Comparison of ENCODE assay signal across 8 cellular contexts in genomic region chr17:49495842-49496182, GRCh38. TPM values are rescaled to one million over a fixed set of nuclear protein-coding genes. Genes with fewer than 3 reads are reported as not detected.
A peak's percentile ranks its signal among the peaks of the same experiment; 100 is the strongest.
DNase-seq lines count a peak whose midpoint lies in the region; ATAC-seq and TF ChIP-seq lines count a peak whose summit lies in the region.

No MANE protein-coding gene starts in this region.

- H3K4me3 ChIP-seq in GM12865 (ENCODE audit: low read depth, low read length): peak overlapping the region; percentile 36
- peak overlapping the region; percentile 54 for H3K4me3 ChIP-seq in rectal smooth muscle tissue (ENCODE audit: low read length)

- H3K36me3 Mint-ChIP-seq in T-helper 17 cell (ENCODE audit: low read depth): peaks cover 5% of the 10 kb centered on the region

- no peaks in the 10 kb centered on the region for H3K36me3 ChIP-seq in rectal smooth muscle tissue (ENCODE audit: control insufficient read depth, insufficient read depth, low read length)

- peaks cover 16% of the 10 kb centered on the region for H3K4me1 ChIP-seq in rectal smooth muscle tissue (ENCODE audit: control insufficient read depth, insufficient read depth, low read length)

- no peak overlapping the region for H3K27ac Mint-ChIP-seq in T-helper 17 cell

- H3K9ac ChIP-seq in rectal smooth muscle tissue (ENCODE audit: low read length): no peak overlapping the region

- TF ChIP-seq CTCF in GM12865 (IDR thresholded peaks at IDR 0.05; ENCODE audit: insufficient read depth, low read depth, low read length, missing control alignments): no peak

- peaks cover 29% of the 10 kb centered on the region for H3K4me1 Mint-ChIP-seq in T-helper 17 cell

- H3K27me3 ChIP-seq in rectal smooth muscle tissue (ENCODE audit: control insufficient read depth, insufficient read depth, low read length): peaks cover 15% of the 10 kb centered on the region

- H3K27me3 Mint-ChIP-seq in T-helper 17 cell: peaks cover 41% of the 10 kb centered on the region

- H3K27ac ChIP-seq in rectal smooth muscle tissue (ENCODE audit: low read depth, low read length): no peak overlapping the region

- H3K4me3 Mint-ChIP-seq in T-helper 17 cell: peak overlapping the region; percentile 90

- ATAC-seq in T-helper 17 cell (no peak), left cardiac atrium (peak; percentile 5 to 18), GM21526 (IDR thresholded peaks at IDR 0.05; ENCODE audit: low FRiP score, unreplicated experiment) (no peak), GM19351 (IDR thresholded peaks at IDR 0.05; ENCODE audit: unreplicated experiment) (no peak), GM21825 (IDR thresholded peaks at IDR 0.05; ENCODE audit: unreplicated experiment) (no peak)

- no peaks in the 10 kb centered on the region for H3K9me3 ChIP-seq in T-helper 17 cell (ENCODE audit: control insufficient read depth, low read length, poor library complexity, severe bottlenecking)

- no peak for DNase-seq in GM12865 (ENCODE audit: low read depth)
- DNase-seq in T-helper 17 cell: no peak
- DNase-seq in left cardiac atrium: no peak
- DNase-seq in NCI-H1436 treated with DMSO at 0.1 percent for 48 hours (lab: John Stamatoyannopoulos, UW): no peak

- intact Hi-C loops in left cardiac atrium (cut with DNase I): loop anchor here in 1 of 2 donors (1.0 kb wide), 1 partner anchor 60 kb away; no protein-coding TSS in a partner anchor

RNA-seq across cellular contexts. Expression of gene NGFR, which starts 0.7 kb away (rescaled TPM):
- total RNA-seq in T-helper 17 cell (under 1 TPM; 0.25 to 0.52 TPM), left cardiac atrium (10 to 100 TPM; 13.7 to 31.1 TPM)

Comparison
In these comparisons a context has a peak if more than half of its experiments do, and no peak if none do; other contexts are left out.
1. ATAC-seq: peak in left cardiac atrium (2 of 2); none in T-helper 17 cell (single experiment), GM21526 (single experiment), GM19351 (single experiment) and GM21825 (single experiment).
2. RNA of gene NGFR, which starts 0.7 kb away (total RNA-seq): 13.7 to 31.1 TPM in left cardiac atrium; 0.25 to 0.52 TPM in T-helper 17 cell; every median in the first group is over 4 times any median in the second.